In genomic region chr16:1941162-1941923, GRCh38 we compare ENCODE assay signal across 9 cellular contexts. TPM values are rescaled to one million over a fixed set of nuclear protein-coding genes. Genes with fewer than 3 reads are reported as not detected.
DNase-seq lines count a peak whose midpoint lies in the region; ATAC-seq, FAIRE-seq and TF ChIP-seq lines count a peak whose summit lies in the region.
"Had no signal": no experiment of that assay in that cellular context is flagged by ENCODE, and none has a peak within 500 bp of the region (broad histone marks: within the 10 kb centered on the region; RNA-seq: fewer than 3 reads in every experiment).

No MANE protein-coding gene starts in this region.

- TF ChIP-seq CTCF in keratinocyte (optimal IDR thresholded peaks at IDR 0.05 in 1 of 3, IDR thresholded peaks at IDR 0.05 in 1 of 3, conservative IDR thresholded peaks at IDR 0.05 in 1 of 3; ENCODE audit: extremely low read depth in 1 of 3, insufficient read depth in 2 of 3, low read length in 3 of 3) = peak; percentile 10 to 62 (median 31)
- TF ChIP-seq CTCF in suprapubic skin (IDR thresholded peaks at IDR 0.05) = no peak

- H3K27ac Mint-ChIP-seq in activated T-cell treated with anti-CD3 and anti-CD28 coated beads, Interleukin-2, amount 50 U/mL, for 24 hours = no peak overlapping the region
- peak overlapping the region; percentile 44 for H3K27ac Mint-ChIP-seq in activated CD4-positive, alpha-beta memory T cell treated with anti-CD3 and anti-CD28 coated beads, Interleukin-2, amount 10 ng/mL, durations not matched to agents 7 days and 5 days

- H3K27ac ChIP-seq in keratinocyte (ENCODE audit: control insufficient read depth, insufficient read depth, low read length) (no peak overlapping the region), suprapubic skin (peak overlapping the region; percentile 79)

- no peak for DNase-seq in activated T-cell treated with anti-CD3 and anti-CD28 coated beads, Interleukin-2, amount 50 U/mL, for 24 hours
- DNase-seq in activated T-cell treated with anti-CD3 and anti-CD28 coated beads for 4 hours (no peak), keratinocyte (ENCODE audit: low read depth, low spot score) (no peak), suprapubic skin (ENCODE audit: low spot score in 2 of 2) (no peak), NCI-H774 (lab: John Stamatoyannopoulos, UW) (no peak), AG08396 (ENCODE audit: low spot score) (no peak)
- no peak for DNase-seq in activated CD4-positive, alpha-beta memory T cell treated with anti-CD3 and anti-CD28 coated beads, Interleukin-2, amount 10 ng/mL, durations not matched to agents 7 days and 5 days
- DNase-seq: EL had no signal

- H3K9me3 Mint-ChIP-seq in activated T-cell treated with anti-CD3 and anti-CD28 coated beads, Interleukin-2, amount 50 U/mL, for 24 hours = no peaks in the 10 kb centered on the region
- no peaks in the 10 kb centered on the region for H3K9me3 Mint-ChIP-seq in activated CD4-positive, alpha-beta memory T cell treated with anti-CD3 and anti-CD28 coated beads, Interleukin-2, amount 10 ng/mL, durations not matched to agents 7 days and 5 days

- H3K36me3 Mint-ChIP-seq in activated T-cell treated with anti-CD3 and anti-CD28 coated beads, Interleukin-2, amount 50 U/mL, for 24 hours (ENCODE audit: low read depth) = peaks cover 26% of the 10 kb centered on the region
- peaks cover 8% of the 10 kb centered on the region for H3K36me3 Mint-ChIP-seq in activated CD4-positive, alpha-beta memory T cell treated with anti-CD3 and anti-CD28 coated beads, Interleukin-2, amount 10 ng/mL, durations not matched to agents 7 days and 5 days (ENCODE audit: low read depth)

- no peaks in the 10 kb centered on the region for H3K27me3 ChIP-seq in keratinocyte (ENCODE audit: control insufficient read depth, extremely low read depth, insufficient read depth, low read length)
- H3K27me3 ChIP-seq in suprapubic skin = no peaks in the 10 kb centered on the region

- FAIRE-seq in keratinocyte (lab: Jason Lieb, UNC) = no peak

- H3K9ac ChIP-seq in keratinocyte (ENCODE audit: control insufficient read depth, extremely low read depth, insufficient read depth, low read length) = peak overlapping the region; percentile 25

- H2AFZ ChIP-seq in keratinocyte (ENCODE audit: control insufficient read depth, low read length) = no peak overlapping the region

- no peaks in the 10 kb centered on the region for H3K27me3 Mint-ChIP-seq in activated T-cell treated with anti-CD3 and anti-CD28 coated beads, Interleukin-2, amount 50 U/mL, for 24 hours
- no peaks in the 10 kb centered on the region for H3K27me3 Mint-ChIP-seq in activated CD4-positive, alpha-beta memory T cell treated with anti-CD3 and anti-CD28 coated beads, Interleukin-2, amount 10 ng/mL, durations not matched to agents 7 days and 5 days

- H3K79me2 ChIP-seq in keratinocyte (ENCODE audit: control insufficient read depth, insufficient read depth, low read length) = no peaks in the 10 kb centered on the region

- no peaks in the 10 kb centered on the region for H4K20me1 ChIP-seq in keratinocyte (ENCODE audit: control insufficient read depth, extremely low read depth, insufficient read depth, low read length)

- dilution Hi-C loops in keratinocyte (cut with MboI; ENCODE audit: extremely low pct_ligation_motif_present, low sequenced_read_pairs) = no loop called here

- TF ChIP-seq POLR2A in suprapubic skin (IDR thresholded peaks at IDR 0.05) = no peak

- peak overlapping the region; percentile 92 for H3K4me3 Mint-ChIP-seq in activated T-cell treated with anti-CD3 and anti-CD28 coated beads, Interleukin-2, amount 50 U/mL, for 24 hours
- H3K4me3 Mint-ChIP-seq in activated CD4-positive, alpha-beta memory T cell treated with anti-CD3 and anti-CD28 coated beads, Interleukin-2, amount 10 ng/mL, durations not matched to agents 7 days and 5 days = peak overlapping the region; percentile 84

- WGBS in suprapubic skin = 90% methylated on average over 20 of the region's 30 CpGs

- peak overlapping the region in 1 of 3 experiments; percentile 93 for H3K4me3 ChIP-seq in keratinocyte (ENCODE audit: control insufficient read depth in 2 of 3, extremely low read depth in 1 of 3, insufficient read depth in 2 of 3, low read depth in 1 of 3, low read length in 3 of 3)
- peak overlapping the region; percentile 79 for H3K4me3 ChIP-seq in suprapubic skin

- POLR2A ChIA-PET in activated CD4-positive, alpha-beta memory T cell treated with anti-CD3 and anti-CD28 coated beads, Interleukin-2, amount 10 ng/mL, durations not matched to agents 7 days and 5 days (lab: Charles Lee) = interaction anchor here (0.8 to 3.3 kb wide), 5 partner anchors 19 to 114 kb away, joined by 3 to 15 read pairs (median 3); partner anchors contain the start of genes FAHD1, HAGH, RPS2 and TBL3

- peaks cover 29% of the 10 kb centered on the region for H3K4me1 Mint-ChIP-seq in activated T-cell treated with anti-CD3 and anti-CD28 coated beads, Interleukin-2, amount 50 U/mL, for 24 hours (ENCODE audit: low read depth)
- H3K4me1 Mint-ChIP-seq in activated CD4-positive, alpha-beta memory T cell treated with anti-CD3 and anti-CD28 coated beads, Interleukin-2, amount 10 ng/mL, durations not matched to agents 7 days and 5 days = peaks cover 27% of the 10 kb centered on the region

- H3K36me3 ChIP-seq in keratinocyte (ENCODE audit: control insufficient read depth in 2 of 2, extremely low read depth in 1 of 2, insufficient read depth in 2 of 2, low read length in 2 of 2) (peaks cover 0 to 4% of the 10 kb centered on the region in 2 experiments), suprapubic skin (peaks cover 45% of the 10 kb centered on the region)

- no peaks in the 10 kb centered on the region for H3K9me1 ChIP-seq in keratinocyte (ENCODE audit: control insufficient read depth, extremely low read depth, insufficient read depth, low read length)

- CTCF ChIA-PET in activated CD4-positive, alpha-beta memory T cell treated with anti-CD3 and anti-CD28 coated beads, Interleukin-2, amount 10 ng/mL, durations not matched to agents 7 days and 5 days (lab: Charles Lee) = no interaction called here

- H3K4me1 ChIP-seq in keratinocyte (ENCODE audit: control insufficient read depth, extremely low read depth, insufficient read depth, low read length) (peaks cover 20% of the 10 kb centered on the region), suprapubic skin (peaks cover 25% of the 10 kb centered on the region)

- TF ChIP-seq EP300 in suprapubic skin (IDR thresholded peaks at IDR 0.05) = no peak

- no peaks in the 10 kb centered on the region for H3K9me3 ChIP-seq in keratinocyte (ENCODE audit: control insufficient read depth, low read depth, low read length)
- H3K9me3 ChIP-seq in suprapubic skin = no peaks in the 10 kb centered on the region

- H3K4me2 ChIP-seq in keratinocyte (ENCODE audit: control insufficient read depth, extremely low read depth, insufficient read depth, low read depth, low read length) = peak overlapping the region; percentile 88

- ATAC-seq in GM21717 (IDR thresholded peaks at IDR 0.05; ENCODE audit: unreplicated experiment) = no peak

RNA-seq across cellular contexts. Expression of gene MSRB1, which starts 1.7 kb away (rescaled TPM):
- total RNA-seq in activated CD4-positive, alpha-beta memory T cell treated with anti-CD3 and anti-CD28 coated beads, Interleukin-2, amount 10 ng/mL, durations not matched to agents 7 days and 5 days = 10 to 100 TPM; 17.9 TPM
- 23.9 to 45.4 TPM (median 25.2 TPM) in 3 replicates for polyA plus RNA-seq in keratinocyte
- polyA plus RNA-seq in keratinocyte (2011; ENCODE audit: low read depth) = 7.0 TPM
- 21.9 and 31.4 TPM in 2 replicates for polyA plus RNA-seq in keratinocyte (2011; cell fraction: cytosol; rRNA removed)
- polyA plus RNA-seq in keratinocyte (2011; cell fraction: nucleus; rRNA removed) = 11.0 and 14.2 TPM in 2 replicates
- polyA plus RNA-seq in keratinocyte (2012; ENCODE audit: low replicate concordance) = 19.5 and 22.2 TPM in 2 replicates
- 21.7 to 40.1 TPM (median 27.8 TPM) in 3 replicates for polyA minus RNA-seq in keratinocyte
- 17.3 TPM for polyA minus RNA-seq in keratinocyte (2011; cell fraction: cytosol; rRNA and poly(A)+ RNA removed)
- 7.0 and 9.4 TPM in 2 replicates for polyA minus RNA-seq in keratinocyte (2011; cell fraction: nucleus; rRNA and poly(A)+ RNA removed)
- 10 to 100 TPM; 14.9 to 28.6 (median 23.5) TPM for total RNA-seq in suprapubic skin

RNA-seq across cellular contexts. Expression of gene RPL3L, which starts 13.1 kb away (rescaled TPM):
- not detected for total RNA-seq in activated CD4-positive, alpha-beta memory T cell treated with anti-CD3 and anti-CD28 coated beads, Interleukin-2, amount 10 ng/mL, durations not matched to agents 7 days and 5 days
- polyA plus RNA-seq in keratinocyte = 0.34 to 0.38 TPM (median 0.37 TPM) in 3 replicates
- 0.36 TPM for polyA plus RNA-seq in keratinocyte (2011; ENCODE audit: low read depth)
- polyA plus RNA-seq in keratinocyte (2011; cell fraction: cytosol; rRNA removed) = 0.11 and 0.13 TPM in 2 replicates
- polyA plus RNA-seq in keratinocyte (2011; cell fraction: nucleus; rRNA removed) = 0.15 and 0.25 TPM in 2 replicates
- 0.23 and 0.54 TPM in 2 replicates for polyA plus RNA-seq in keratinocyte (2012; ENCODE audit: low replicate concordance)
- 0.13 to 0.16 TPM in 2 of 3 replicates, not detected in the other for polyA minus RNA-seq in keratinocyte
- not detected for polyA minus RNA-seq in keratinocyte (2011; cell fraction: cytosol; rRNA and poly(A)+ RNA removed)
- polyA minus RNA-seq in keratinocyte (2011; cell fraction: nucleus; rRNA and poly(A)+ RNA removed) = not detected in 2 replicates
- under 1 TPM in 3 of 4 donors, not detected in 1; 0.29 to 0.60 (median 0.42) TPM for total RNA-seq in suprapubic skin

RNA-seq across cellular contexts. Expression of gene NDUFB10, which starts 18.0 kb away (rescaled TPM):
- total RNA-seq in activated CD4-positive, alpha-beta memory T cell treated with anti-CD3 and anti-CD28 coated beads, Interleukin-2, amount 10 ng/mL, durations not matched to agents 7 days and 5 days = 100 to 1,000 TPM; 131 to 138 TPM
- 97.9 to 161 TPM (median 107 TPM) in 3 replicates for polyA plus RNA-seq in keratinocyte
- polyA plus RNA-seq in keratinocyte (2011; ENCODE audit: low read depth) = 175 TPM
- 102 and 257 TPM in 2 replicates for polyA plus RNA-seq in keratinocyte (2011; cell fraction: cytosol; rRNA removed)
- polyA plus RNA-seq in keratinocyte (2011; cell fraction: nucleus; rRNA removed) = 41.3 and 67.7 TPM in 2 replicates
- 165 and 226 TPM in 2 replicates for polyA plus RNA-seq in keratinocyte (2012; ENCODE audit: low replicate concordance)
- polyA minus RNA-seq in keratinocyte = 73.1 to 100 TPM (median 84.8 TPM) in 3 replicates
- polyA minus RNA-seq in keratinocyte (2011; cell fraction: cytosol; rRNA and poly(A)+ RNA removed) = 249 TPM
- 32.2 and 40.3 TPM in 2 replicates for polyA minus RNA-seq in keratinocyte (2011; cell fraction: nucleus; rRNA and poly(A)+ RNA removed)
- 100 to 1,000 TPM; 157 to 196 (median 174) TPM for total RNA-seq in suprapubic skin

RNA-seq across cellular contexts. Expression of gene HS3ST6, which starts 23.1 kb away (rescaled TPM):
- total RNA-seq in activated CD4-positive, alpha-beta memory T cell treated with anti-CD3 and anti-CD28 coated beads, Interleukin-2, amount 10 ng/mL, durations not matched to agents 7 days and 5 days = not detected
- polyA plus RNA-seq in keratinocyte = 0.09 TPM in 1 of 3 replicates, not detected in the others
- 2.0 TPM for polyA plus RNA-seq in keratinocyte (2011; ENCODE audit: low read depth)
- polyA plus RNA-seq in keratinocyte (2011; cell fraction: cytosol; rRNA removed) = 0.05 TPM in 2 replicates
- 0.09 TPM in 1 of 2 replicates, not detected in the other for polyA plus RNA-seq in keratinocyte (2011; cell fraction: nucleus; rRNA removed)
- polyA plus RNA-seq in keratinocyte (2012; ENCODE audit: low replicate concordance) = 0.08 and 8.9 TPM in 2 replicates
- not detected in 3 replicates for polyA minus RNA-seq in keratinocyte
- polyA minus RNA-seq in keratinocyte (2011; cell fraction: cytosol; rRNA and poly(A)+ RNA removed) = not detected
- 0.32 TPM in 1 of 2 replicates, not detected in the other for polyA minus RNA-seq in keratinocyte (2011; cell fraction: nucleus; rRNA and poly(A)+ RNA removed)
- total RNA-seq in suprapubic skin = 10 to 100 TPM; 28.5 to 76.7 (median 58.5) TPM

RNA-seq across cellular contexts. Expression of gene RPS2, which starts 23.3 kb away (rescaled TPM):
- total RNA-seq in activated CD4-positive, alpha-beta memory T cell treated with anti-CD3 and anti-CD28 coated beads, Interleukin-2, amount 10 ng/mL, durations not matched to agents 7 days and 5 days = 1,000 to 10,000 TPM; 2,364 to 2,405 TPM
- 2,750 to 6,036 TPM (median 3,573 TPM) in 3 replicates for polyA plus RNA-seq in keratinocyte
- 1,273 TPM for polyA plus RNA-seq in keratinocyte (2011; ENCODE audit: low read depth)
- polyA plus RNA-seq in keratinocyte (2011; cell fraction: cytosol; rRNA removed) = 4,082 and 7,559 TPM in 2 replicates
- polyA plus RNA-seq in keratinocyte (2011; cell fraction: nucleus; rRNA removed) = 1,224 and 1,590 TPM in 2 replicates
- polyA plus RNA-seq in keratinocyte (2012; ENCODE audit: low replicate concordance) = 4,497 and 4,796 TPM in 2 replicates
- 3,614 to 6,436 TPM (median 5,566 TPM) in 3 replicates for polyA minus RNA-seq in keratinocyte
- polyA minus RNA-seq in keratinocyte (2011; cell fraction: cytosol; rRNA and poly(A)+ RNA removed) = 6,872 TPM
- polyA minus RNA-seq in keratinocyte (2011; cell fraction: nucleus; rRNA and poly(A)+ RNA removed) = 646 and 794 TPM in 2 replicates
- total RNA-seq in suprapubic skin = 1,000 to 10,000 TPM; 3,268 to 4,213 (median 3,625) TPM

Comparison
In these comparisons a context has a peak if more than half of its experiments do, and no peak if none do; other contexts are left out.
1. CTCF ChIP-seq: peak in keratinocyte (3 of 3); none in suprapubic skin (0 of 2).